In genomic region chr2:189236066-189236465, GRCh38 we compare ENCODE assay signal across 2 cellular contexts.
TF ChIP-seq lines count a peak whose summit lies in the region.

No MANE protein-coding gene starts in this region.

TF ChIP-seq in A549, 52 proteins besides CTCF, POLR2A, EP300 and RAD21 (continued from another document):
- TF ChIP-seq FOSL2 (IDR thresholded peaks at IDR 0.05) (no peak), FOSL2 (CRISPR knock-in tag; IDR thresholded peaks at IDR 0.05) (peak; percentile 55), HMGXB4 (CRISPR knock-in tag; IDR thresholded peaks at IDR 0.05; ENCODE audit: borderline replicate concordance) (no peak), HES2 (IDR thresholded peaks at IDR 0.05) (no peak), PHF8 (IDR thresholded peaks at IDR 0.05; ENCODE audit: borderline replicate concordance, low read depth) (no peak), JUNB (IDR thresholded peaks at IDR 0.05) (peak; percentile 22; the same call in 1 of the 2 replicates), ESRRA (IDR thresholded peaks at IDR 0.05; ENCODE audit: borderline replicate concordance, low read length) (no peak), JUN (IDR thresholded peaks at IDR 0.05) (no peak), HOXB13 (CRISPR knock-in tag; IDR thresholded peaks at IDR 0.05; ENCODE audit: low read depth) (no peak), TFCP2L1 (CRISPR knock-in tag; IDR thresholded peaks at IDR 0.05) (no peak), ZC3H11A (IDR thresholded peaks at IDR 0.05) (no peak), HOXB5 (CRISPR knock-in tag; IDR thresholded peaks at IDR 0.05) (no peak), ELK1 (IDR thresholded peaks at IDR 0.05; ENCODE audit: low read depth, low read length) (no peak), GATA3 (IDR thresholded peaks at IDR 0.05; ENCODE audit: borderline replicate concordance) (no peak), MAX (IDR thresholded peaks at IDR 0.05) (no peak), HDAC2 (IDR thresholded peaks at IDR 0.05) (no peak), MAFK (IDR thresholded peaks at IDR 0.05; ENCODE audit: partially characterized antibody) (peak; percentile 8), CHD2 (IDR thresholded peaks at IDR 0.05; ENCODE audit: low read length, partially characterized antibody) (no peak), KDM1A (IDR thresholded peaks at IDR 0.05; ENCODE audit: low read depth) (no peak), RCOR1 (IDR thresholded peaks at IDR 0.05; ENCODE audit: low read depth, low read length) (no peak), MAZ (IDR thresholded peaks at IDR 0.05; ENCODE audit: borderline replicate concordance, low read depth, low read length) (no peak), EHMT2 (IDR thresholded peaks at IDR 0.05; ENCODE audit: low read depth) (no peak), EHF (CRISPR knock-in tag; IDR thresholded peaks at IDR 0.05) (no peak), BHLHE40 (IDR thresholded peaks at IDR 0.05; ENCODE audit: low read depth, low read length) (no peak), CBX8 (IDR thresholded peaks at IDR 0.05) (no peak), TP53 (CRISPR knock-in tag; IDR thresholded peaks at IDR 0.05) (no peak), ZSCAN20 (CRISPR knock-in tag; IDR thresholded peaks at IDR 0.05) (no peak), ZFP36 (IDR thresholded peaks at IDR 0.05; ENCODE audit: borderline replicate concordance, partially characterized antibody) (no peak)

TF ChIP-seq in HepG2, 621 proteins besides CTCF, POLR2A, EP300 and RAD21 (continued from another document):
- no peak for TF ChIP-seq FUBP1 (CRISPR knock-in tag; IDR thresholded peaks at IDR 0.05; ENCODE audit: borderline replicate concordance)
- TF ChIP-seq BRCA1 (CRISPR knock-in tag; IDR thresholded peaks at IDR 0.05): no peak
- no peak for TF ChIP-seq TBX3 (IDR thresholded peaks at IDR 0.05; ENCODE audit: borderline replicate concordance)
- no peak for TF ChIP-seq ZBTB4 (CRISPR knock-in tag; IDR thresholded peaks at IDR 0.05; ENCODE audit: borderline replicate concordance)
- no peak for TF ChIP-seq ZNF772 (CRISPR knock-in tag; IDR thresholded peaks at IDR 0.05)
- no peak for TF ChIP-seq ZNF737 (CRISPR knock-in tag; IDR thresholded peaks at IDR 0.05; ENCODE audit: borderline replicate concordance)
- no peak for TF ChIP-seq ZKSCAN8 (CRISPR knock-in tag; IDR thresholded peaks at IDR 0.05; ENCODE audit: borderline replicate concordance)
- no peak for TF ChIP-seq SOX6 (IDR thresholded peaks at IDR 0.05)
- TF ChIP-seq SOX6 (CRISPR knock-in tag; IDR thresholded peaks at IDR 0.05): no peak
- TF ChIP-seq SOX13 (IDR thresholded peaks at IDR 0.05): no peak
- TF ChIP-seq SOX13 (CRISPR knock-in tag; conservative IDR thresholded peaks at IDR 0.05 in 1 of 2, IDR thresholded peaks at IDR 0.05 in 1 of 2): no peak
- TF ChIP-seq STAT6 (CRISPR knock-in tag; IDR thresholded peaks at IDR 0.05; ENCODE audit: borderline replicate concordance): no peak
- TF ChIP-seq PRMT3 (CRISPR knock-in tag; IDR thresholded peaks at IDR 0.05; ENCODE audit: borderline replicate concordance, low read depth): no peak
- TF ChIP-seq EZH2 (conservative IDR thresholded peaks at IDR 0.05; ENCODE audit: low read depth, low read length): no peak
- TF ChIP-seq EED (CRISPR knock-in tag; IDR thresholded peaks at IDR 0.05): no peak
- TF ChIP-seq ZFP1 (CRISPR knock-in tag; IDR thresholded peaks at IDR 0.05): no peak
- no peak for TF ChIP-seq HMG20B (CRISPR knock-in tag; conservative IDR thresholded peaks at IDR 0.05)
